Comparison of ENCODE assay signal across 22 cellular contexts in genomic region chr9:70169222-70169621, GRCh38.
DNase-seq lines count a peak whose midpoint lies in the region; ATAC-seq, FAIRE-seq and TF ChIP-seq lines count a peak whose summit lies in the region.
"Had no signal": no experiment of that assay in that cellular context is flagged by ENCODE, and none has a peak within 500 bp of the region (broad histone marks: within the 10 kb centered on the region; RNA-seq: fewer than 3 reads in every experiment).

No MANE protein-coding gene starts in this region.

- no peaks in the 10 kb centered on the region for H3K4me1 Mint-ChIP-seq in immature natural killer cell
- H3K4me1 Mint-ChIP-seq: B cell had no signal

- ATAC-seq in SK-N-SH treated with all-trans-retinoic acid at 6 μM for 48 hours (no peak), HG03175 (IDR thresholded peaks at IDR 0.05; ENCODE audit: unreplicated experiment) (no peak)
- ATAC-seq: A549; CD8-positive, alpha-beta T cell; GM12878 had no signal

- no peaks in the 10 kb centered on the region for H3K36me3 Mint-ChIP-seq in immature natural killer cell
- H3K36me3 Mint-ChIP-seq: CD8-positive, alpha-beta T cell had no signal

- DNase-seq in D721Med (ENCODE audit: insufficient read length, low spot score), result no peak
- DNase-seq in SK-N-DZ (ENCODE audit: low spot score), result peak; percentile 58
- no peak for DNase-seq in immature natural killer cell
- DNase-seq: AML-193; Caco-2; Calu3; CD4-positive, alpha-beta T cell; CD8-positive, alpha-beta T cell; DMS 273 treated with DMSO at 0.1 percent for 48 hours; DMS153; DMS53; DMS79; DND-41; EL; GDM1 had no signal

- peak; percentile 74 for FAIRE-seq in D721Med (lab: Jason Lieb, UNC)
- FAIRE-seq: A549, GM12878, GM12892, GM18507 had no signal

- no peak overlapping the region for H3K4me3 Mint-ChIP-seq in immature natural killer cell
- H3K4me3 Mint-ChIP-seq: B cell; CD4-positive, alpha-beta T cell; CD8-positive, alpha-beta T cell had no signal

- H3K27me3 Mint-ChIP-seq in immature natural killer cell (ENCODE audit: low read depth in 3 of 3), result peaks cover 0 to 5% (median 3%) of the 10 kb centered on the region in 3 donors
- H3K27me3 Mint-ChIP-seq: B cell; CD4-positive, alpha-beta T cell had no signal

- no peak overlapping the region for H3K27ac Mint-ChIP-seq in immature natural killer cell
- H3K27ac Mint-ChIP-seq: B cell; CD4-positive, alpha-beta T cell; CD8-positive, alpha-beta T cell had no signal

- no peak for TF ChIP-seq CTCF in D721Med (IDR thresholded peaks at IDR 0.05; ENCODE audit: insufficient read depth, missing control alignments)

- peaks cover 0 to 5% (median 0%) of the 10 kb centered on the region in 6 donors for H3K9me3 Mint-ChIP-seq in immature natural killer cell
- H3K9me3 Mint-ChIP-seq: CD4-positive, alpha-beta T cell; CD8-positive, alpha-beta T cell had no signal

TF ChIP-seq in SK-N-SH treated with all-trans-retinoic acid at 6 μM for 48 hours, 23 proteins besides CTCF, POLR2A, EP300 and RAD21:
- TF ChIP-seq, protein P1, sequence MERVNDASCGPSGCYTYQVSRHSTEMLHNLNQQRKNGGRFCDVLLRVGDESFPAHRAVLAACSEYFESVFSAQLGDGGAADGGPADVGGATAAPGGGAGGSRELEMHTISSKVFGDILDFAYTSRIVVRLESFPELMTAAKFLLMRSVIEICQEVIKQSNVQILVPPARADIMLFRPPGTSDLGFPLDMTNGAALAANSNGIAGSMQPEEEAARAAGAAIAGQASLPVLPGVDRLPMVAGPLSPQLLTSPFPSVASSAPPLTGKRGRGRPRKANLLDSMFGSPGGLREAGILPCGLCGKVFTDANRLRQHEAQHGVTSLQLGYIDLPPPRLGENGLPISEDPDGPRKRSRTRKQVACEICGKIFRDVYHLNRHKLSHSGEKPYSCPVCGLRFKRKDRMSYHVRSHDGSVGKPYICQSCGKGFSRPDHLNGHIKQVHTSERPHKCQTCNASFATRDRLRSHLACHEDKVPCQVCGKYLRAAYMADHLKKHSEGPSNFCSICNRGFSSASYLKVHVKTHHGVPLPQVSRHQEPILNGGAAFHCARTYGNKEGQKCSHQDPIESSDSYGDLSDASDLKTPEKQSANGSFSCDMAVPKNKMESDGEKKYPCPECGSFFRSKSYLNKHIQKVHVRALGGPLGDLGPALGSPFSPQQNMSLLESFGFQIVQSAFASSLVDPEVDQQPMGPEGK (CRISPR knock-in tag; IDR thresholded peaks at IDR 0.05; ENCODE audit: borderline replicate concordance), result no peak
- TF ChIP-seq BACH2 (CRISPR knock-in tag; IDR thresholded peaks at IDR 0.05; ENCODE audit: borderline replicate concordance), result no peak
- 0 out of 2 replicates have a peak, but pooled peaks have one; percentile 51 for TF ChIP-seq TCF4 (CRISPR knock-in tag; IDR thresholded peaks at IDR 0.05; ENCODE audit: borderline replicate concordance)
- TF ChIP-seq ZNF70 (CRISPR knock-in tag; IDR thresholded peaks at IDR 0.05), result no peak
- TF ChIP-seq, protein P2, sequence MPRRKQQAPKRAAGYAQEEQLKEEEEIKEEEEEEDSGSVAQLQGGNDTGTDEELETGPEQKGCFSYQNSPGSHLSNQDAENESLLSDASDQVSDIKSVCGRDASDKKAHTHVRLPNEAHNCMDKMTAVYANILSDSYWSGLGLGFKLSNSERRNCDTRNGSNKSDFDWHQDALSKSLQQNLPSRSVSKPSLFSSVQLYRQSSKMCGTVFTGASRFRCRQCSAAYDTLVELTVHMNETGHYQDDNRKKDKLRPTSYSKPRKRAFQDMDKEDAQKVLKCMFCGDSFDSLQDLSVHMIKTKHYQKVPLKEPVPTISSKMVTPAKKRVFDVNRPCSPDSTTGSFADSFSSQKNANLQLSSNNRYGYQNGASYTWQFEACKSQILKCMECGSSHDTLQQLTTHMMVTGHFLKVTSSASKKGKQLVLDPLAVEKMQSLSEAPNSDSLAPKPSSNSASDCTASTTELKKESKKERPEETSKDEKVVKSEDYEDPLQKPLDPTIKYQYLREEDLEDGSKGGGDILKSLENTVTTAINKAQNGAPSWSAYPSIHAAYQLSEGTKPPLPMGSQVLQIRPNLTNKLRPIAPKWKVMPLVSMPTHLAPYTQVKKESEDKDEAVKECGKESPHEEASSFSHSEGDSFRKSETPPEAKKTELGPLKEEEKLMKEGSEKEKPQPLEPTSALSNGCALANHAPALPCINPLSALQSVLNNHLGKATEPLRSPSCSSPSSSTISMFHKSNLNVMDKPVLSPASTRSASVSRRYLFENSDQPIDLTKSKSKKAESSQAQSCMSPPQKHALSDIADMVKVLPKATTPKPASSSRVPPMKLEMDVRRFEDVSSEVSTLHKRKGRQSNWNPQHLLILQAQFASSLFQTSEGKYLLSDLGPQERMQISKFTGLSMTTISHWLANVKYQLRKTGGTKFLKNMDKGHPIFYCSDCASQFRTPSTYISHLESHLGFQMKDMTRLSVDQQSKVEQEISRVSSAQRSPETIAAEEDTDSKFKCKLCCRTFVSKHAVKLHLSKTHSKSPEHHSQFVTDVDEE (CRISPR knock-in tag; IDR thresholded peaks at IDR 0.05), result peak; percentile 59; the same call in 1 of the 2 replicates
